In the genomic region with DNA sequence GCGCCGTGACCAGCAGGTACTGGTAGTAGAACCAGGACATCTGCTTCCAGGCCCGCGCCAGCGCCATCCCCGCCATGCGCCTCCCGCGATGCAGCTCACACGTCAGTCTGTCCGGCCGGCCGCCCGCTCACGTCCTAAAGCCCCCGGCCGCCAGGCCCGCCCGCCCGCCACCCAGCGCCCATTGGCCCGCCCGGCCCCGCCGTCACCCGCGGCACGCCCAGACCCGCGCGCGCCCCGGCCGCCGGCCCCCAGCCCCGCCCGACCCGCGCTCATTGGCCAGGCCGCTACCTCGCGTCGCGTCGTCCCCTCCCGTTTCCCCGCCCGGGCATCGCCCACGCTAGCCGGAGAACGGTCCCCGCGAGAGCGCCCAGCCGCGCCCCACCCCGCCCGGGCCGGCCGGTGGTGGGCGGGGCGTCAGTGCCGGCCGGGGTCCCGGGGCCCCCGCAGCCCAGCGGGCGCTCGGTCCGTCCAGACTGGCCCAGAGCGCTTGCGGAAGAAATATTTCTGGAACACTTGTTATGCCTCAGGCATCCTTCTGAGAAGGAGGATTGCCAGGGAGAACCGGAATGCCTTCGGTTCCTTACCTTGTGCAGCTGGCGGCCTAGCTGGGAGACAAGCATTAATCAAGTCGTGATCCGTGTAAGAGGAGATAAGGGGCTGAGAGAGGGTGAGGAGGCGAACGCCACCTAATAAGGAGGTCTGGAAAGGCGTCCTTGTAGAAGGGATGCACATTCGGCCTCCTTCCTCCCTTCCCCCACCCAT, we compare ENCODE assay signal across 8 cellular contexts. TPM values are rescaled to one million over a fixed set of nuclear protein-coding genes. Genes with fewer than 3 reads are reported as not detected.
DNase-seq lines count a peak whose midpoint lies in the region; ATAC-seq and TF ChIP-seq lines count a peak whose summit lies in the region.

A gene with protein sequence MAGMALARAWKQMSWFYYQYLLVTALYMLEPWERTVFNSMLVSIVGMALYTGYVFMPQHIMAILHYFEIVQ (minus strand): TSS at position 109 of the 762 bp plus-strand sequence. CDS start 33 bp downstream, at position 76.

- peaks cover 43% of the 10 kb centered on the region for H4K20me1 ChIP-seq in smooth muscle cell (ENCODE audit: low read depth)

- H3K27me3 ChIP-seq in WERI-Rb-1 (ENCODE audit: insufficient read depth, low read depth, severe bottlenecking) (no peaks in the 10 kb centered on the region), breast epithelium (no peaks in the 10 kb centered on the region), smooth muscle cell (ENCODE audit: low read depth) (no peaks in the 10 kb centered on the region)

- H3K27ac ChIP-seq in WERI-Rb-1, result peak within 1 kb of the TSS; percentile 86
- H3K27ac ChIP-seq in breast epithelium, result peak within 1 kb of the TSS; percentile 94 to 98
- peak within 1 kb of the TSS; percentile 80 for H3K27ac ChIP-seq in smooth muscle cell (ENCODE audit: low read depth)

- ATAC-seq in GM18873 (IDR thresholded peaks at IDR 0.05; ENCODE audit: low FRiP score, unreplicated experiment) (peak; percentile 74), HG03135 (IDR thresholded peaks at IDR 0.05; ENCODE audit: unreplicated experiment) (peak; percentile 91)

- H3K4me3 ChIP-seq in WERI-Rb-1 (ENCODE audit: low read depth, low read length) (peak within 1 kb of the TSS; percentile 84), breast epithelium (peak within 1 kb of the TSS; percentile 70 to 94 (median 74)), smooth muscle cell (peak within 1 kb of the TSS; percentile 58)

- in situ Hi-C loops in ACHN (cut with HindIII; ENCODE audit: low pct_ligation_motif_present, low pct_unique_long_range_greater_than_20kb, low sequenced_read_pairs), result no loop called here

- H3K4me2 ChIP-seq in smooth muscle cell, result peak within 1 kb of the TSS; percentile 95

- H3F3A ChIP-seq in smooth muscle cell (ENCODE audit: low read depth), result no peaks in the 10 kb centered on the region

- DNase-seq in ACHN, result peak; percentile 87
- DNase-seq in NCI-H2196 (lab: John Stamatoyannopoulos, UW; ENCODE audit: unreplicated experiment), result peak; percentile 93
- DNase-seq in WERI-Rb-1, result peak; percentile 93
- DNase-seq in breast epithelium (ENCODE audit: low spot score in 2 of 2), result peak; percentile 87
- DNase-seq in iPS-NIHi11 (ENCODE audit: low spot score), result peak; percentile 98
- peak; percentile 86 for DNase-seq in smooth muscle cell (lab: John Stamatoyannopoulos, UW; ENCODE audit: unreplicated experiment)

- peaks cover 40% of the 10 kb centered on the region for H3K79me2 ChIP-seq in smooth muscle cell (ENCODE audit: low read depth)

- H3K9me3 ChIP-seq in WERI-Rb-1 (ENCODE audit: severe bottlenecking), result no peaks in the 10 kb centered on the region
- no peaks in the 10 kb centered on the region for H3K9me3 ChIP-seq in breast epithelium
- no peaks in the 10 kb centered on the region for H3K9me3 ChIP-seq in smooth muscle cell (replicated peaks; ENCODE audit: low read depth)

- H3K4me1 ChIP-seq in breast epithelium (no peaks in the 10 kb centered on the region), smooth muscle cell (ENCODE audit: low read depth) (peaks cover 16% of the 10 kb centered on the region)

- intact Hi-C loops in breast epithelium (cut with DNase I; ENCODE audit: low total_unique reads), result no loop called here

- peak within 1 kb of the TSS; percentile 80 for H3K9ac ChIP-seq in smooth muscle cell (ENCODE audit: low read depth)

- TF ChIP-seq CTCF in WERI-Rb-1 (IDR thresholded peaks at IDR 0.05; ENCODE audit: low read depth, low read length), result no peak
- no peak for TF ChIP-seq CTCF in breast epithelium (IDR thresholded peaks at IDR 0.05)
- no peak for TF ChIP-seq CTCF in smooth muscle cell (IDR thresholded peaks at IDR 0.05; ENCODE audit: borderline replicate concordance, insufficient read depth, poor library complexity, severe bottlenecking)

- WGBS in smooth muscle cell (ENCODE audit: low lambda C conversion rate), result 3% methylated on average over 21 of the region's 82 CpGs

- TF ChIP-seq POLR2A in breast epithelium (IDR thresholded peaks at IDR 0.05), result no peak

- H3K36me3 ChIP-seq in WERI-Rb-1, result peaks cover 2% of the 10 kb centered on the region
- H3K36me3 ChIP-seq in breast epithelium, result no peaks in the 10 kb centered on the region
- no peaks in the 10 kb centered on the region for H3K36me3 ChIP-seq in smooth muscle cell (ENCODE audit: low read depth)

- H2AFZ ChIP-seq in smooth muscle cell (ENCODE audit: low read depth), result peak within 1 kb of the TSS; percentile 100

RNA-seq across cellular contexts. Expression of the gene that starts here (rescaled TPM):
- total RNA-seq in breast epithelium (10 to 100 TPM; 17.1 to 67.0 (median 38.0) TPM), smooth muscle cell (23.7 and 28.8 TPM in 2 replicates)
- 22.8 and 23.9 TPM in 2 replicates for polyA plus RNA-seq in smooth muscle cell

Comparison
In these comparisons a context has a peak if more than half of its experiments do, and no peak if none do; other contexts are left out.
1. Peak in every context shown above with its lines: DNase-seq, ATAC-seq, H3K4me3 ChIP-seq and H3K27ac ChIP-seq.